8 cellular contexts compared by ENCODE assay signal in the genomic region with DNA sequence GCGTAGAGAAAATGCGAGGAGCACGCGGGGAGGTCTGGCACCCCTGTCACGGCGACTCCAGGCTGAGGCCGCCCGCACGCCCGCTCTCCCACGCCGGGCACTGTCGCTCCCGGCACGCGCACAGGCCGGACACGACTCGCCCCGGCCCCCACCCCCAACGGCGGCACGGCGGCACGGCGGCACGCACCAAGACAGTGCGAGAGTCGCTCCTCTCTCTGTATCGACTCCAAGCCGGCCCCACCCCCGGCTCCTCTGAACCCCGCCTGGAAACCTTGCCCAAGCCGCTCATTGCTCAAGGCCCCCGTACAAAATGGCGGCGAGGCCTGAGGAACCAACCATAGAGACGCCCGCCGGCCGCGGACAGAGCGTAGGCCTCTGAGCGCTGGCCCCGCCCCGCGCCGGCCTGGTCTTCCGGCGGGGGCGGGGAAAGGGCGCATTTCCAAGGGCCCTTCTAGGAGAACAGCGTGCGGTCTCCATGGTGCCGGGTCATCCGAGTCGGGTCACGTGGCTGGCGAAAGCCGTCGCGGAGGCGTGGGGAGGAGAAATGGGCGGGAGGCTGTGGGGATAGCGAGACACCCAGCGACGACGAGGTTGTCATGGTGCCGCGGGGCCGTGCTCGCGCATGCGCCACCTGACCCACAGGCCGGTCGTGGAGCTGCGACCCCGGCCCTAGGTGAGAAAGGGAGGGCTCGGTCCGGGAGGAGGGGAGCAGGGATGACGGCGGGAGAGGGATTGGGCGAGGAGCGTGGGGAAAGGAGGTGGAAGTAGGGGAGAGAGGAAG. TPM values are rescaled to one million over a fixed set of nuclear protein-coding genes. Genes with fewer than 3 reads are reported as not detected.
DNase-seq lines count a peak whose midpoint lies in the region; ATAC-seq and TF ChIP-seq lines count a peak whose summit lies in the region.

A gene with protein sequence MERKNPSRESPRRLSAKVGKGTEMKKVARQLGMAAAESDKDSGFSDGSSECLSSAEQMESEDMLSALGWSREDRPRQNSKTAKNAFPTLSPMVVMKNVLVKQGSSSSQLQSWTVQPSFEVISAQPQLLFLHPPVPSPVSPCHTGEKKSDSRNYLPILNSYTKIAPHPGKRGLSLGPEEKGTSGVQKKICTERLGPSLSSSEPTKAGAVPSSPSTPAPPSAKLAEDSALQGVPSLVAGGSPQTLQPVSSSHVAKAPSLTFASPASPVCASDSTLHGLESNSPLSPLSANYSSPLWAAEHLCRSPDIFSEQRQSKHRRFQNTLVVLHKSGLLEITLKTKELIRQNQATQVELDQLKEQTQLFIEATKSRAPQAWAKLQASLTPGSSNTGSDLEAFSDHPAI (plus strand): TSS at position 570 of the 781 bp plus-strand sequence. CDS start 7,451 bp downstream, outside the sequence.

- peak within 1 kb of the TSS; percentile 94 to 98 for H3K4me3 ChIP-seq in mucosa of rectum (ENCODE audit: low read length in 2 of 2)

- peak within 1 kb of the TSS; percentile 98 for H3K27ac Mint-ChIP-seq in activated T-cell treated with anti-CD3 and anti-CD28 coated beads, Interleukin-2, amount 50 U/mL, for 24 hours

- H3K27ac ChIP-seq in mucosa of rectum (ENCODE audit: low read depth in 2 of 2, low read length in 2 of 2): peak within 1 kb of the TSS; percentile 99

- H3K36me3 ChIP-seq in mucosa of rectum (ENCODE audit: control insufficient read depth in 2 of 2, insufficient read depth in 2 of 2, low read length in 2 of 2): no peaks in the 10 kb centered on the region

- H3K36me3 Mint-ChIP-seq in activated T-cell treated with anti-CD3 and anti-CD28 coated beads, Interleukin-2, amount 50 U/mL, for 24 hours (ENCODE audit: low read depth): peaks cover 23% of the 10 kb centered on the region

- peaks cover 34 to 52% of the 10 kb centered on the region in 2 donors for H3K4me1 ChIP-seq in mucosa of rectum (ENCODE audit: control insufficient read depth in 2 of 2, insufficient read depth in 2 of 2, low read length in 2 of 2)

- in situ Hi-C loops in KBM-7 (cut with MboI; ENCODE audit: low pct_unique_long_range_greater_than_20kb, low sequenced_read_pairs): no loop called here

- peak; percentile 85 for ATAC-seq in GM21717 (IDR thresholded peaks at IDR 0.05; ENCODE audit: unreplicated experiment)

- H3K9me3 Mint-ChIP-seq in activated T-cell treated with anti-CD3 and anti-CD28 coated beads, Interleukin-2, amount 50 U/mL, for 24 hours: no peaks in the 10 kb centered on the region

- TF ChIP-seq POLR2A in erythroblast (IDR thresholded peaks at IDR 0.05; ENCODE audit: low read length): peak; percentile 76

- H3K9ac ChIP-seq in mucosa of rectum (ENCODE audit: low read depth in 1 of 2, low read length in 2 of 2): peak within 1 kb of the TSS; percentile 96 to 100

- peak within 1 kb of the TSS; percentile 94 for H3K4me3 Mint-ChIP-seq in activated T-cell treated with anti-CD3 and anti-CD28 coated beads, Interleukin-2, amount 50 U/mL, for 24 hours

- H3K27me3 Mint-ChIP-seq in activated T-cell treated with anti-CD3 and anti-CD28 coated beads, Interleukin-2, amount 50 U/mL, for 24 hours: no peaks in the 10 kb centered on the region

- H3K4me1 Mint-ChIP-seq in activated T-cell treated with anti-CD3 and anti-CD28 coated beads, Interleukin-2, amount 50 U/mL, for 24 hours (ENCODE audit: low read depth): peaks cover 47% of the 10 kb centered on the region

- H3K9me3 ChIP-seq in mucosa of rectum (ENCODE audit: control insufficient read depth in 2 of 2, low read length in 2 of 2): no peaks in the 10 kb centered on the region

- H3K27me3 ChIP-seq in mucosa of rectum (ENCODE audit: control insufficient read depth in 2 of 2, insufficient read depth in 2 of 2, low read length in 2 of 2): no peaks in the 10 kb centered on the region

- DNase-seq in DMS153 treated with DMSO at 0.1 percent for 48 hours (lab: John Stamatoyannopoulos, UW; ENCODE audit: unreplicated experiment) (peak; percentile 97), KBM-7 (peak; percentile 99), erythroblast (lab: John Stamatoyannopoulos, UW) (peak; percentile 100)
- DNase-seq in activated T-cell treated with anti-CD3 and anti-CD28 coated beads, Interleukin-2, amount 50 U/mL, for 24 hours: peak; percentile 99
- peak; percentile 99 for DNase-seq in stimulated activated CD8-positive, alpha-beta memory T cell treated with anti-CD3 and anti-CD28 coated beads, Interleukin-4, amount 100 ng/mL, for 48 hours

TF ChIP-seq in PFSK-1, 5 proteins besides CTCF, POLR2A, EP300 and RAD21:
- TF ChIP-seq SIN3A (IDR thresholded peaks at IDR 0.05; ENCODE audit: borderline replicate concordance, insufficient read depth, low read length) (no peak), TAF1 (IDR thresholded peaks at IDR 0.05; ENCODE audit: borderline replicate concordance, insufficient read depth, low read length) (peak; percentile 28; the same call in 1 of the 2 replicates), POLR2AphosphoS5 (IDR thresholded peaks at IDR 0.05; ENCODE audit: low read depth, low read length) (no peak), FOXP2 (optimal IDR thresholded peaks at IDR 0.05; ENCODE audit: borderline replicate concordance, extremely low read depth, extremely low read length, insufficient read depth) (peak; percentile 78)
- TF ChIP-seq, protein P1, sequence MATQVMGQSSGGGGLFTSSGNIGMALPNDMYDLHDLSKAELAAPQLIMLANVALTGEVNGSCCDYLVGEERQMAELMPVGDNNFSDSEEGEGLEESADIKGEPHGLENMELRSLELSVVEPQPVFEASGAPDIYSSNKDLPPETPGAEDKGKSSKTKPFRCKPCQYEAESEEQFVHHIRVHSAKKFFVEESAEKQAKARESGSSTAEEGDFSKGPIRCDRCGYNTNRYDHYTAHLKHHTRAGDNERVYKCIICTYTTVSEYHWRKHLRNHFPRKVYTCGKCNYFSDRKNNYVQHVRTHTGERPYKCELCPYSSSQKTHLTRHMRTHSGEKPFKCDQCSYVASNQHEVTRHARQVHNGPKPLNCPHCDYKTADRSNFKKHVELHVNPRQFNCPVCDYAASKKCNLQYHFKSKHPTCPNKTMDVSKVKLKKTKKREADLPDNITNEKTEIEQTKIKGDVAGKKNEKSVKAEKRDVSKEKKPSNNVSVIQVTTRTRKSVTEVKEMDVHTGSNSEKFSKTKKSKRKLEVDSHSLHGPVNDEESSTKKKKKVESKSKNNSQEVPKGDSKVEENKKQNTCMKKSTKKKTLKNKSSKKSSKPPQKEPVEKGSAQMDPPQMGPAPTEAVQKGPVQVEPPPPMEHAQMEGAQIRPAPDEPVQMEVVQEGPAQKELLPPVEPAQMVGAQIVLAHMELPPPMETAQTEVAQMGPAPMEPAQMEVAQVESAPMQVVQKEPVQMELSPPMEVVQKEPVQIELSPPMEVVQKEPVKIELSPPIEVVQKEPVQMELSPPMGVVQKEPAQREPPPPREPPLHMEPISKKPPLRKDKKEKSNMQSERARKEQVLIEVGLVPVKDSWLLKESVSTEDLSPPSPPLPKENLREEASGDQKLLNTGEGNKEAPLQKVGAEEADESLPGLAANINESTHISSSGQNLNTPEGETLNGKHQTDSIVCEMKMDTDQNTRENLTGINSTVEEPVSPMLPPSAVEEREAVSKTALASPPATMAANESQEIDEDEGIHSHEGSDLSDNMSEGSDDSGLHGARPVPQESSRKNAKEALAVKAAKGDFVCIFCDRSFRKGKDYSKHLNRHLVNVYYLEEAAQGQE (IDR thresholded peaks at IDR 0.05; ENCODE audit: insufficient read depth in 1 of 2, low read depth in 2 of 2, low read length in 2 of 2): no peak
TF ChIP-seq in PFSK-1: peak in this region for 2.

RNA-seq across cellular contexts. Expression of the gene that starts here (rescaled TPM):
- polyA plus RNA-seq in PFSK-1 (2012; ENCODE audit: insufficient read length, low read depth): 5.9 TPM

Comparison
In these comparisons a context has a peak if more than half of its experiments do, and no peak if none do; other contexts are left out.
1. Peak in every context shown above with its lines: DNase-seq, ATAC-seq, H3K4me3 ChIP-seq and H3K27ac ChIP-seq.